ENCODE assay signal across 1 cellular context in the genomic region with DNA sequence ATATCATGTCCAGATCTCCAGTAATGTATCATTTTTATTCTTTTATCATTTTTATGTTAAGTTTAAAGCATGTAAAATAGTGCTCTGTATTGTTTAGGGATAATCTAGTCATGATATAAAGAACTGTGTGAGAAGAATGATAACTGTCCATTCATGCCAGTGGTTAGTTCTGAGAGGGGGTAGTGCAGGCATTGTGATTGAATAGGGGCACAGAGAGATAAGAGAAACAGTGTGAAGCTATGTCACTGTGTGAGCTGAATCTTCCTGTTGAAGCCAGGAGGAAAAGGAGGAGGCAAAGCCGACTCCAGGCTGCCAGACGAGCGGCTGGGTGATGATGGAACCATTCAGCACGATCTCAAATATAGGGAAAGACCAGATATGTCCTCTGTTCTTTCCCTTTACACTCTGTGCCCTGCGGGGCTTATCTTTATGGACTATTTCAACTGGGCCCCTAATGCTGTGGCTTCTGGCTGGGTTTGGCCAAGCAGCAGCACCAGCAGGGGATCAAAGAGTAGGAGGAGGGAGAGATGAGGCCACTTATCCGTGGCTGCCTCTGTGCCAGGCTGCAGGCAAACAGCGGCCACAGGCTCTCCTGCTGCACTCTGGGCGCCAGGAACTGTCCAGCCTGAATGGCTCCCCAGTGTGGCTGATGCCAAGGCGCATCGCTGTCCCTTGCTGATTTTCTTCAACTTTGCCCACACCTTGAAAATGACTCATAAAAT.
TF ChIP-seq lines count a peak whose summit lies in the region.

No MANE protein-coding gene starts in this region.

TF ChIP-seq in IMR-90, 13 proteins besides CTCF, POLR2A, EP300 and RAD21:
- TF ChIP-seq FOS (IDR thresholded peaks at IDR 0.05; ENCODE audit: low read depth, low read length) (no peak), CEBPB (IDR thresholded peaks at IDR 0.05; ENCODE audit: low read depth, low read length) (no peak), SMC3 (IDR thresholded peaks at IDR 0.05; ENCODE audit: low read depth, low read length) (no peak), MXI1 (IDR thresholded peaks at IDR 0.05; ENCODE audit: borderline replicate concordance, low read depth, low read length) (no peak), ELK1 (IDR thresholded peaks at IDR 0.05; ENCODE audit: borderline replicate concordance, low read depth, low read length) (no peak), MAZ (IDR thresholded peaks at IDR 0.05; ENCODE audit: borderline replicate concordance, low read depth, low read length) (no peak), RFX5 (IDR thresholded peaks at IDR 0.05; ENCODE audit: low read depth, low read length) (no peak), NFE2L2 (IDR thresholded peaks at IDR 0.05; ENCODE audit: low read depth, low read length) (no peak), RCOR1 (IDR thresholded peaks at IDR 0.05; ENCODE audit: insufficient replicate concordance, low read length) (no peak), MAFK (IDR thresholded peaks at IDR 0.05; ENCODE audit: low read depth, low read length) (no peak), CHD1 (IDR thresholded peaks at IDR 0.05; ENCODE audit: low read depth, low read length) (no peak)
- TF ChIP-seq, protein P1, sequence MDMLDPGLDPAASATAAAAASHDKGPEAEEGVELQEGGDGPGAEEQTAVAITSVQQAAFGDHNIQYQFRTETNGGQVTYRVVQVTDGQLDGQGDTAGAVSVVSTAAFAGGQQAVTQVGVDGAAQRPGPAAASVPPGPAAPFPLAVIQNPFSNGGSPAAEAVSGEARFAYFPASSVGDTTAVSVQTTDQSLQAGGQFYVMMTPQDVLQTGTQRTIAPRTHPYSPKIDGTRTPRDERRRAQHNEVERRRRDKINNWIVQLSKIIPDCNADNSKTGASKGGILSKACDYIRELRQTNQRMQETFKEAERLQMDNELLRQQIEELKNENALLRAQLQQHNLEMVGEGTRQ (IDR thresholded peaks at IDR 0.05; ENCODE audit: low read depth, low read length), result no peak
